In genomic region chr10:71729023-71729649, GRCh38 we compare ENCODE assay signal across 9 cellular contexts. TPM values are rescaled to one million over a fixed set of nuclear protein-coding genes. Genes with fewer than 3 reads are reported as not detected.
DNase-seq lines count a peak whose midpoint lies in the region; ATAC-seq, FAIRE-seq and TF ChIP-seq lines count a peak whose summit lies in the region.
"Had no signal": no experiment of that assay in that cellular context is flagged by ENCODE, and none has a peak within 500 bp of the region (broad histone marks: within the 10 kb centered on the region; RNA-seq: fewer than 3 reads in every experiment).

No MANE protein-coding gene starts in this region.

- ATAC-seq in HG03521 (IDR thresholded peaks at IDR 0.05; ENCODE audit: unreplicated experiment): no peak
- ATAC-seq in HG02571 (IDR thresholded peaks at IDR 0.05; ENCODE audit: unreplicated experiment): no peak
- no peak for ATAC-seq in GM21825 (IDR thresholded peaks at IDR 0.05; ENCODE audit: unreplicated experiment)

- POLR2A ChIA-PET in RWPE1 (lab: Yijun Ruan, JAX; ENCODE audit: low non-redundant PET): interaction anchor here (1.3 kb wide), 1 partner anchor 44 kb away, joined by 3 read pairs; no protein-coding TSS in a partner anchor

- H3K9ac ChIP-seq in skeletal muscle tissue (ENCODE audit: low read depth in 1 of 3, low read length in 3 of 3): no peak overlapping the region

- FAIRE-seq in HTR-8/SVneo (lab: Jason Lieb, UNC): peak; percentile 67
- FAIRE-seq: H1 had no signal

- H3K36me3 ChIP-seq in skeletal muscle tissue (ENCODE audit: control insufficient read depth in 3 of 3, insufficient read depth in 3 of 3, low read length in 3 of 3): no peaks in the 10 kb centered on the region

- CTCF ChIA-PET in RWPE1 (lab: Yijun Ruan, JAX): interaction anchor here (0.6 to 2.1 kb wide), 8 partner anchors 8 to 350 kb away, joined by 3 to 9 read pairs (median 4); partner anchors contain the start of gene VSIR

- no peaks in the 10 kb centered on the region for H3K27me3 ChIP-seq in skeletal muscle tissue (ENCODE audit: control insufficient read depth in 3 of 3, insufficient read depth in 3 of 3, low read length in 3 of 3)

- H3K4me1 ChIP-seq in skeletal muscle tissue (ENCODE audit: control insufficient read depth in 3 of 3, insufficient read depth in 3 of 3, low read length in 3 of 3): peaks cover 28 to 34% (median 33%) of the 10 kb centered on the region in 3 donors

- no peaks in the 10 kb centered on the region for H3K9me3 ChIP-seq in skeletal muscle tissue (ENCODE audit: control insufficient read depth in 3 of 3, low read length in 3 of 3)

- H3K27ac ChIP-seq in RWPE1 (peak overlapping the region; percentile 95), skeletal muscle tissue (ENCODE audit: low read depth, low read length) (peak overlapping the region; percentile 74)

- no peak overlapping the region for H3K4me3 ChIP-seq in skeletal muscle tissue (ENCODE audit: low read length in 3 of 3)

- no peak for TF ChIP-seq CTCF in RWPE1 (conservative IDR thresholded peaks at IDR 0.05; ENCODE audit: low read depth)

- DNase-seq in HTR-8/SVneo (ENCODE audit: insufficient read length, low spot score): peak; percentile 75
- peak; percentile 97 for DNase-seq in RWPE1 (ENCODE audit: low spot score)
- DNase-seq in glomerular visceral epithelial cell (ENCODE audit: extremely low spot score): peak; percentile 21
- DNase-seq in D341Med (ENCODE audit: low spot score): no peak

RNA-seq across cellular contexts. Expression of gene C10orf105, which starts 9.6 kb away (rescaled TPM):
- total RNA-seq in skeletal muscle tissue: not detected

RNA-seq across cellular contexts. Expression of gene VSIR, which starts 44.2 kb away (rescaled TPM):
- total RNA-seq in skeletal muscle tissue: 13.6 TPM
- total RNA-seq: H1 had no signal
